In genomic region chr6:36273802-36274201, GRCh38 we compare ENCODE assay signal across 1 cellular context.
TF ChIP-seq lines count a peak whose summit lies in the region.

No MANE protein-coding gene starts in this region.

TF ChIP-seq in GM23338, 12 proteins besides CTCF, POLR2A, EP300 and RAD21 (continued from another document):
- TF ChIP-seq, protein P1, sequence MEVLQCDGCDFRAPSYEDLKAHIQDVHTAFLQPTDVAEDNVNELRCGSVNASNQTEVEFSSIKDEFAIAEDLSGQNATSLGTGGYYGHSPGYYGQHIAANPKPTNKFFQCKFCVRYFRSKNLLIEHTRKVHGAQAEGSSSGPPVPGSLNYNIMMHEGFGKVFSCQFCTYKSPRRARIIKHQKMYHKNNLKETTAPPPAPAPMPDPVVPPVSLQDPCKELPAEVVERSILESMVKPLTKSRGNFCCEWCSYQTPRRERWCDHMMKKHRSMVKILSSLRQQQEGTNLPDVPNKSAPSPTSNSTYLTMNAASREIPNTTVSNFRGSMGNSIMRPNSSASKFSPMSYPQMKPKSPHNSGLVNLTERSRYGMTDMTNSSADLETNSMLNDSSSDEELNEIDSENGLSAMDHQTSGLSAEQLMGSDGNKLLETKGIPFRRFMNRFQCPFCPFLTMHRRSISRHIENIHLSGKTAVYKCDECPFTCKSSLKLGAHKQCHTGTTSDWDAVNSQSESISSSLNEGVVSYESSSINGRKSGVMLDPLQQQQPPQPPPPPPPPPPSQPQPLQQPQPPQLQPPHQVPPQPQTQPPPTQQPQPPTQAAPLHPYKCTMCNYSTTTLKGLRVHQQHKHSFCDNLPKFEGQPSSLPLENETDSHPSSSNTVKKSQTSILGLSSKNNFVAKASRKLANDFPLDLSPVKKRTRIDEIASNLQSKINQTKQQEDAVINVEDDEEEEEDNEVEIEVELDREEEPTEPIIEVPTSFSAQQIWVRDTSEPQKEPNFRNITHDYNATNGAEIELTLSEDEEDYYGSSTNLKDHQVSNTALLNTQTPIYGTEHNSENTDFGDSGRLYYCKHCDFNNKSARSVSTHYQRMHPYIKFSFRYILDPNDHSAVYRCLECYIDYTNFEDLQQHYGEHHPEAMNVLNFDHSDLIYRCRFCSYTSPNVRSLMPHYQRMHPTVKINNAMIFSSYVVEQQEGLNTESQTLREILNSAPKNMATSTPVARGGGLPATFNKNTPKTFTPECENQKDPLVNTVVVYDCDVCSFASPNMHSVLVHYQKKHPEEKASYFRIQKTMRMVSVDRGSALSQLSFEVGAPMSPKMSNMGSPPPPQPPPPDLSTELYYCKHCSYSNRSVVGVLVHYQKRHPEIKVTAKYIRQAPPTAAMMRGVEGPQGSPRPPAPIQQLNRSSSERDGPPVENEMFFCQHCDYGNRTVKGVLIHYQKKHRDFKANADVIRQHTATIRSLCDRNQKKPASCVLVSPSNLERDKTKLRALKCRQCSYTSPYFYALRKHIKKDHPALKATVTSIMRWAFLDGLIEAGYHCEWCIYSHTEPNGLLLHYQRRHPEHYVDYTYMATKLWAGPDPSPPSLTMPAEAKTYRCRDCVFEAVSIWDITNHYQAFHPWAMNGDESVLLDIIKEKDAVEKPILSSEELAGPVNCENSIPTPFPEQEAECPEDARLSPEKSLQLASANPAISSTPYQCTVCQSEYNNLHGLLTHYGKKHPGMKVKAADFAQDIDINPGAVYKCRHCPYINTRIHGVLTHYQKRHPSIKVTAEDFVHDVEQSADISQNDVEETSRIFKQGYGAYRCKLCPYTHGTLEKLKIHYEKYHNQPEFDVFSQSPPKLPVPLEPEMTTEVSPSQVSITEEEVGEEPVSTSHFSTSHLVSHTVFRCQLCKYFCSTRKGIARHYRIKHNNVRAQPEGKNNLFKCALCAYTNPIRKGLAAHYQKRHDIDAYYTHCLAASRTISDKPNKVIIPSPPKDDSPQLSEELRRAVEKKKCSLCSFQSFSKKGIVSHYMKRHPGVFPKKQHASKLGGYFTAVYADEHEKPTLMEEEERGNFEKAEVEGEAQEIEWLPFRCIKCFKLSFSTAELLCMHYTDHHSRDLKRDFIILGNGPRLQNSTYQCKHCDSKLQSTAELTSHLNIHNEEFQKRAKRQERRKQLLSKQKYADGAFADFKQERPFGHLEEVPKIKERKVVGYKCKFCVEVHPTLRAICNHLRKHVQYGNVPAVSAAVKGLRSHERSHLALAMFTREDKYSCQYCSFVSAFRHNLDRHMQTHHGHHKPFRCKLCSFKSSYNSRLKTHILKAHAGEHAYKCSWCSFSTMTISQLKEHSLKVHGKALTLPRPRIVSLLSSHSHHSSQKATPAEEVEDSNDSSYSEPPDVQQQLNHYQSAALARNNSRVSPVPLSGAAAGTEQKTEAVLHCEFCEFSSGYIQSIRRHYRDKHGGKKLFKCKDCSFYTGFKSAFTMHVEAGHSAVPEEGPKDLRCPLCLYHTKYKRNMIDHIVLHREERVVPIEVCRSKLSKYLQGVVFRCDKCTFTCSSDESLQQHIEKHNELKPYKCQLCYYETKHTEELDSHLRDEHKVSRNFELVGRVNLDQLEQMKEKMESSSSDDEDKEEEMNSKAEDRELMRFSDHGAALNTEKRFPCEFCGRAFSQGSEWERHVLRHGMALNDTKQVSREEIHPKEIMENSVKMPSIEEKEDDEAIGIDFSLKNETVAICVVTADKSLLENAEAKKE (CRISPR knock-in tag; IDR thresholded peaks at IDR 0.05): no peak
- TF ChIP-seq CREB1 (CRISPR knock-in tag; IDR thresholded peaks at IDR 0.05; ENCODE audit: low read depth): no peak
- no peak for TF ChIP-seq STAT1 (IDR thresholded peaks at IDR 0.05; ENCODE audit: unreplicated experiment)
- TF ChIP-seq EZH2 (IDR thresholded peaks at IDR 0.05; ENCODE audit: low read depth, unreplicated experiment): no peak
- no peak for TF ChIP-seq JUNB (IDR thresholded peaks at IDR 0.05; ENCODE audit: unreplicated experiment)
